Comparison of ENCODE assay signal across 9 cellular contexts in the genomic region with DNA sequence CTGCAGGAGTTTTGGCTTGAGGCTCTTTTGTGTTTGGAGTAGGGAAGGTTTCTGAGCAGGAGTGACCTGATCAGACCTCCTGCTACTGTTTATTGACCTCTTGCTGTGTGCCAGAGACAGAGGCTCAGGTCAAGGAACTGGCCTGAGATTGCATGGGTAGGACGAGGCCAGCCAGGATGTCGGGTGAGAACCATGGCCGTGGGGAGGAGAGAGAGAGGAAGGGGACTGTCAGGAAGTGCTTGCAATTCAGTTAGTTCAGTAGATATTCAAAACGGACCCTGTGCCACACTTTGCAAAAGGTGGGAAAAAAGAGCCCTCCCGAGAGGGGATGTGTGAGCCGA. TPM values are rescaled to one million over a fixed set of nuclear protein-coding genes. Genes with fewer than 3 reads are reported as not detected.
A peak's percentile ranks its signal among the peaks of the same experiment; 100 is the strongest.
DNase-seq lines count a peak whose midpoint lies in the region; ATAC-seq and TF ChIP-seq lines count a peak whose summit lies in the region.
"Had no signal": no experiment of that assay in that cellular context is flagged by ENCODE, and none has a peak within 500 bp of the region (broad histone marks: within the 10 kb centered on the region; RNA-seq: fewer than 3 reads in every experiment).

No MANE protein-coding gene starts in this region.

- H3K4me1 ChIP-seq in esophagus squamous epithelium, result peaks cover 38 to 53% (median 45%) of the 10 kb centered on the region in 3 donors

- H3K27ac ChIP-seq in esophagus squamous epithelium, result peak overlapping the region in 3 of 4 donors; percentile 43 to 83 (median 61)

- H3K9me3 Mint-ChIP-seq in activated naive CD4-positive, alpha-beta T cell treated with anti-CD3 and anti-CD28 coated beads, Interleukin-2, amount 10 ng/mL, durations not matched to agents 7 days and 5 days, result no peaks in the 10 kb centered on the region
- no peaks in the 10 kb centered on the region for H3K9me3 Mint-ChIP-seq in stimulated activated memory B cell treated with anti-CD40 and anti-IgM and Interleukin-4, amounts not matched to agents 10 μg/mL and 1 μg/mL and 100 μg/mL, for 72 hours

- H3K27ac Mint-ChIP-seq in activated naive CD4-positive, alpha-beta T cell treated with anti-CD3 and anti-CD28 coated beads, Interleukin-2, amount 10 ng/mL, durations not matched to agents 7 days and 5 days, result peak overlapping the region; percentile 52
- H3K27ac Mint-ChIP-seq in T-helper 17 cell, result peak overlapping the region; percentile 99
- H3K27ac Mint-ChIP-seq in stimulated activated memory B cell treated with anti-CD40 and anti-IgM and Interleukin-4, amounts not matched to agents 10 μg/mL and 1 μg/mL and 100 μg/mL, for 72 hours, result peak overlapping the region; percentile 86

- H3K36me3 Mint-ChIP-seq in activated naive CD4-positive, alpha-beta T cell treated with anti-CD3 and anti-CD28 coated beads, Interleukin-2, amount 10 ng/mL, durations not matched to agents 7 days and 5 days, result peaks cover 26% of the 10 kb centered on the region
- H3K36me3 Mint-ChIP-seq in T-helper 17 cell (ENCODE audit: low read depth), result no peaks in the 10 kb centered on the region
- H3K36me3 Mint-ChIP-seq in stimulated activated memory B cell treated with anti-CD40 and anti-IgM and Interleukin-4, amounts not matched to agents 10 μg/mL and 1 μg/mL and 100 μg/mL, for 72 hours, result peaks cover 14% of the 10 kb centered on the region

- no peak overlapping the region for H3K4me3 ChIP-seq in esophagus squamous epithelium
- H3K4me3 ChIP-seq: lung had no signal

- TF ChIP-seq CTCF in esophagus squamous epithelium (IDR thresholded peaks at IDR 0.05), result no peak

- H3K4me1 Mint-ChIP-seq in activated naive CD4-positive, alpha-beta T cell treated with anti-CD3 and anti-CD28 coated beads, Interleukin-2, amount 10 ng/mL, durations not matched to agents 7 days and 5 days, result peaks cover 56% of the 10 kb centered on the region
- H3K4me1 Mint-ChIP-seq in T-helper 17 cell, result peaks cover 54% of the 10 kb centered on the region
- H3K4me1 Mint-ChIP-seq in stimulated activated memory B cell treated with anti-CD40 and anti-IgM and Interleukin-4, amounts not matched to agents 10 μg/mL and 1 μg/mL and 100 μg/mL, for 72 hours, result peaks cover 78% of the 10 kb centered on the region

- peak overlapping the region; percentile 17 for H3K4me3 Mint-ChIP-seq in activated naive CD4-positive, alpha-beta T cell treated with anti-CD3 and anti-CD28 coated beads, Interleukin-2, amount 10 ng/mL, durations not matched to agents 7 days and 5 days
- H3K4me3 Mint-ChIP-seq in T-helper 17 cell, result peak overlapping the region; percentile 87
- H3K4me3 Mint-ChIP-seq in stimulated activated memory B cell treated with anti-CD40 and anti-IgM and Interleukin-4, amounts not matched to agents 10 μg/mL and 1 μg/mL and 100 μg/mL, for 72 hours, result peak overlapping the region; percentile 68

- no peak for TF ChIP-seq POLR2A in esophagus squamous epithelium (IDR thresholded peaks at IDR 0.05)

- DNase-seq in activated naive CD4-positive, alpha-beta T cell treated with anti-CD3 and anti-CD28 coated beads, Interleukin-2, amount 10 ng/mL, durations not matched to agents 7 days and 5 days, result no peak
- DNase-seq in activated naive CD4-positive, alpha-beta T cell treated with anti-CD3 and anti-CD28 coated beads, Interleukin-2, amount 50 U/mL, for 16 hours, result no peak
- DNase-seq in T-helper 17 cell (no peak), esophagus squamous epithelium (lab: John Stamatoyannopoulos, UW) (no peak), SKM-1 (lab: John Stamatoyannopoulos, UW; ENCODE audit: unreplicated experiment) (no peak), NCI-H1930 (lab: John Stamatoyannopoulos, UW) (no peak)

- 44 to 84% methylated on average over 4 to 6 of the region's 6 CpGs for WGBS in esophagus squamous epithelium, 2 donors

- H3K27me3 ChIP-seq in esophagus squamous epithelium, result no peaks in the 10 kb centered on the region

- CTCF ChIA-PET in activated naive CD4-positive, alpha-beta T cell treated with anti-CD3 and anti-CD28 coated beads, Interleukin-2, amount 10 ng/mL, durations not matched to agents 7 days and 5 days (lab: Charles Lee), result interaction anchor here (0.7 kb wide), 1 partner anchor 18 kb away, joined by 3 read pairs; no protein-coding TSS in a partner anchor

- no peaks in the 10 kb centered on the region for H3K36me3 ChIP-seq in esophagus squamous epithelium

- H3K9me3 ChIP-seq in T-helper 17 cell (ENCODE audit: control insufficient read depth, low read length, poor library complexity, severe bottlenecking), result no peaks in the 10 kb centered on the region
- H3K9me3 ChIP-seq in esophagus squamous epithelium, result no peaks in the 10 kb centered on the region

- no peaks in the 10 kb centered on the region for H3K27me3 Mint-ChIP-seq in activated naive CD4-positive, alpha-beta T cell treated with anti-CD3 and anti-CD28 coated beads, Interleukin-2, amount 10 ng/mL, durations not matched to agents 7 days and 5 days
- H3K27me3 Mint-ChIP-seq in T-helper 17 cell, result no peaks in the 10 kb centered on the region
- no peaks in the 10 kb centered on the region for H3K27me3 Mint-ChIP-seq in stimulated activated memory B cell treated with anti-CD40 and anti-IgM and Interleukin-4, amounts not matched to agents 10 μg/mL and 1 μg/mL and 100 μg/mL, for 72 hours

- intact Hi-C loops in esophagus squamous epithelium (cut with DNase I), result no loop called here

- ATAC-seq in T-helper 17 cell (no peak), HG03469 (IDR thresholded peaks at IDR 0.05; ENCODE audit: unreplicated experiment) (no peak)
- no peak for ATAC-seq in stimulated activated memory B cell treated with anti-CD40 and anti-IgM and Interleukin-4, amounts not matched to agents 10 μg/mL and 1 μg/mL and 100 μg/mL, for 72 hours

RNA-seq across cellular contexts. Expression of a gene that starts 14.0 kb away (rescaled TPM):
- 10 to 100 TPM; 42.1 to 43.8 TPM for total RNA-seq in T-helper 17 cell
- 10 to 100 TPM; 15.6 to 21.7 (median 20.5) TPM for total RNA-seq in esophagus squamous epithelium

RNA-seq across cellular contexts. Expression of a gene that starts 38.4 kb away (rescaled TPM):
- total RNA-seq in T-helper 17 cell, result 100 to 1,000 TPM; 164 to 174 TPM
- total RNA-seq in esophagus squamous epithelium, result 10 to 100 TPM; 14.6 to 34.0 (median 26.6) TPM

Comparison
In these comparisons a context has a peak if more than half of its experiments do, and no peak if none do; other contexts are left out.
1. H3K4me3 Mint-ChIP-seq: peak in every context shown above with its lines; median percentile 87 in T-helper 17 cell; 68 in stimulated activated memory B cell treated with anti-CD40 and anti-IgM and Interleukin-4, amounts not matched to agents 10 μg/mL and 1 μg/mL and 100 μg/mL, for 72 hours; 17 in activated naive CD4-positive, alpha-beta T cell treated with anti-CD3 and anti-CD28 coated beads, Interleukin-2, amount 10 ng/mL, durations not matched to agents 7 days and 5 days.
2. RNA of a gene that starts 38.4 kb away (total RNA-seq): 164 to 174 TPM in T-helper 17 cell; 14.6 to 34.0 TPM in esophagus squamous epithelium; every median in the first group is over 4 times any median in the second.
3. Peak in every context shown above with its lines, with median percentiles within 50 percentile points of each other: H3K27ac Mint-ChIP-seq.